35 cellular contexts compared by ENCODE assay signal in genomic region chrX:80485543-80485942, GRCh38.
"Had no signal": no experiment of that assay in that cellular context is flagged by ENCODE, and none has a peak within 500 bp of the region (broad histone marks: within the 10 kb centered on the region; RNA-seq: fewer than 3 reads in every experiment).

No MANE protein-coding gene starts in this region.

- H3K4me3 ChIP-seq: MG63 had no signal

- H3K27me3 ChIP-seq: MG63 had no signal

- H3K9me3 ChIP-seq: MG63 had no signal

- DNase-seq: Karpas-422, Kasumi-1, MG63, MM.1S, MV-4-11, NCI-H1048, NCI-H1092, NCI-H1092 treated with DMSO at 0.1 percent for 48 hours, NCI-H1105, NCI-H1105 treated with DMSO at 0.1 percent for 48 hours, NCI-H1417, NCI-H1417 treated with DMSO at 0.1 percent for 48 hours, NCI-H1436, NCI-H1436 treated with DMSO at 0.1 percent for 48 hours, NCI-H146, NCI-H1694, NCI-H1694 treated with DMSO at 0.1 percent for 48 hours, NCI-H187, NCI-H187 treated with DMSO at 0.1 percent for 48 hours, NCI-H1930, NCI-H2029, NCI-H2029 treated with DMSO at 0.1 percent for 48 hours, NCI-H2081, NCI-H2081 treated with DMSO at 0.1 percent for 48 hours, NCI-H2107, NCI-H2171, NCI-H2171 treated with DMSO at 0.1 percent for 48 hours, NCI-H2227 treated with DMSO at 0.1 percent for 48 hours, NCI-H226, NCI-H345, NCI-H446, NCI-H446 treated with DMSO at 0.1 percent for 48 hours, NCI-H510A, NCI-H510A treated with DMSO at 0.1 percent for 48 hours, NCI-H524 had no signal

- H3K36me3 ChIP-seq: MG63 had no signal
